1 cellular context compared by ENCODE assay signal in the genomic region with DNA sequence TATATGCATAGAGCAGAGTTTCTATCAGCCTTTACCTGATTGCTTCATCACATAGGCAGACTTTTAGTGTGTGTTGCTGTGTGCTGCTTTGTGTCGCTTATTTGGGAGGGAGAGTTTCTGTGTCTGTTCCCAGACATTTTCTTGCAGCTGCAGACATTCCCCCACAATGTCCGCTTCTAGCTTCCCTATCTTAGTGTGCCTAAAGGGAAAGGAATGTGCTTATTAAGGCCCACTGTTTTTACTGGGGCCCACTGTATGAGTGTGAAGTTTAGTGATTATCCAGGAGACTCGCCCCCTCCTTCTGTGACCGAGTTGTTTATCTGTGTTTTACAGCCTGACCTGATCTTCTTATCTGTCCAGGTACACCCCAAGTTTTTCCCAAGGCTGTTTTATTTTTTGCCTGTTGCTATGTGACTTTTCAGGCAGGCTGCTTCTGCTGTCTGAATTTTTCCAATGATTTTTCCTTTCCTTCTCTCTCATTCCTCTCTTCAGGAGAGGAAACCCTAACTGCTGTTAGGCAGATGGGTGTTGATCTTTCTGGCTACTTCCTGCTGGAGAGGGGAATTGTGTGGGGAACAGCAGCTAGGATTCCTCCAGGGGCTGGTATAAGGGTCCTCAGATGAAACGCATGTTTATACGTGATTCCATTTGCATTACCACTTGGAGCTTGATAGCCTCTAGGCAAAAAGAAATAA.
TF ChIP-seq lines count a peak whose summit lies in the region.

No MANE protein-coding gene starts in this region.

TF ChIP-seq in endothelial cell of umbilical vein, 7 proteins besides CTCF, POLR2A, EP300 and RAD21:
- no peak for TF ChIP-seq GATA2 (IDR thresholded peaks at IDR 0.05; ENCODE audit: insufficient read depth, insufficient read length, low read depth, low read length)
- TF ChIP-seq, protein P1, sequence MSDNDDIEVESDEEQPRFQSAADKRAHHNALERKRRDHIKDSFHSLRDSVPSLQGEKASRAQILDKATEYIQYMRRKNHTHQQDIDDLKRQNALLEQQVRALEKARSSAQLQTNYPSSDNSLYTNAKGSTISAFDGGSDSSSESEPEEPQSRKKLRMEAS (IDR thresholded peaks at IDR 0.05; ENCODE audit: insufficient read depth, insufficient read length), result no peak
- no peak for TF ChIP-seq MYC (IDR thresholded peaks at IDR 0.05; ENCODE audit: low read depth, low read length)
- TF ChIP-seq FOS (IDR thresholded peaks at IDR 0.05; ENCODE audit: borderline replicate concordance, insufficient read depth, low read length), result no peak
- no peak for TF ChIP-seq JUN (IDR thresholded peaks at IDR 0.05; ENCODE audit: borderline replicate concordance, insufficient read depth, insufficient read length, low read depth)
- TF ChIP-seq EZH2 (IDR thresholded peaks at IDR 0.05; ENCODE audit: borderline replicate concordance, low read depth, low read length, severe bottlenecking), result no peak
- TF ChIP-seq POLR2AphosphoS5 (IDR thresholded peaks at IDR 0.05; ENCODE audit: insufficient read depth, low read depth, low read length), result no peak
